9 cellular contexts compared by ENCODE assay signal in the genomic region with DNA sequence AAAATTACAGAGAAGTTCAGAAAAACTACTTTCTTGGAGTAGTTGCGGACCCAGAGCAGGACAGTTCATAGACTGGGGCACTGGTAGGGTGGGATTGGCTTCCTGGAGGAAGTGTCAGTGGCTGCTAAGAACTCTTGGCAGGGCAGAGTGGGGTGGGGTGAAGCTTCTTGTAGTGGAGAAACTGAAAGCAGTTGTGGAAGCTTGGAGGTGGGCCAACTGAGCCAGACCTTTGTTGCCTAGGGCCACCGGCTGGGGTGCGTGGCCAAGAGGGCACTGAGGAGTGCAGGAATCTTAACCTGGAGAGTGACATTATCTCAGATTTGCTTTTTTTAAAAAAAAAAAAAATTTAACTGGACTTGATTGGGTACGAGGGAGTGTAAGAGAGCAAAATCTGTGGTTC. TPM values are rescaled to one million over a fixed set of nuclear protein-coding genes. Genes with fewer than 3 reads are reported as not detected.
DNase-seq lines count a peak whose midpoint lies in the region; ATAC-seq and TF ChIP-seq lines count a peak whose summit lies in the region.
"Had no signal": no experiment of that assay in that cellular context is flagged by ENCODE, and none has a peak within 500 bp of the region (broad histone marks: within the 10 kb centered on the region; RNA-seq: fewer than 3 reads in every experiment).

No MANE protein-coding gene starts in this region.

- 84% methylated on average over 4 of the region's 4 CpGs for WGBS in SK-N-SH (ENCODE audit: low lambda C conversion rate)
- WGBS in smooth muscle cell (ENCODE audit: low lambda C conversion rate): 82% methylated on average over 4 of the region's 4 CpGs

- H3K79me2 ChIP-seq in SK-N-SH (ENCODE audit: insufficient read depth): no peaks in the 10 kb centered on the region
- no peaks in the 10 kb centered on the region for H3K79me2 ChIP-seq in smooth muscle cell (ENCODE audit: low read depth)

- H3K9ac ChIP-seq in SK-N-SH (no peak overlapping the region), smooth muscle cell (ENCODE audit: low read depth) (no peak overlapping the region)

- H4K20me1 ChIP-seq in SK-N-SH (ENCODE audit: insufficient read depth) (peaks cover 5% of the 10 kb centered on the region; the same call in 1 of the 2 replicates), smooth muscle cell (ENCODE audit: low read depth) (no peaks in the 10 kb centered on the region)

- TF ChIP-seq RAD21 in SK-N-SH (IDR thresholded peaks at IDR 0.05; ENCODE audit: low read length) (no peak), Ishikawa (IDR thresholded peaks at IDR 0.05; ENCODE audit: low read depth) (no peak)

- H3F3A ChIP-seq in SK-N-SH (replicated peaks; ENCODE audit: insufficient read depth) (peaks cover 5% of the 10 kb centered on the region), smooth muscle cell (ENCODE audit: low read depth) (peaks cover 3% of the 10 kb centered on the region)

- H3K4me2 ChIP-seq in SK-N-SH (peak overlapping the region; percentile 26; the same call in 1 of the 2 replicates), smooth muscle cell (no peak overlapping the region)

- TF ChIP-seq CTCF in SK-N-SH (IDR thresholded peaks at IDR 0.05) (no peak), smooth muscle cell (IDR thresholded peaks at IDR 0.05; ENCODE audit: borderline replicate concordance, insufficient read depth, poor library complexity, severe bottlenecking) (no peak)

- H3K9me3 ChIP-seq in SK-N-SH (no peaks in the 10 kb centered on the region), smooth muscle cell (replicated peaks; ENCODE audit: low read depth) (no peaks in the 10 kb centered on the region)

- TF ChIP-seq EP300 in SK-N-SH (IDR thresholded peaks at IDR 0.05; ENCODE audit: borderline replicate concordance in 1 of 2, low read depth in 1 of 2, low read length in 1 of 2): no peak
- no peak for TF ChIP-seq EP300 in Ishikawa (IDR thresholded peaks at IDR 0.05; ENCODE audit: borderline replicate concordance)

- H2AFZ ChIP-seq in SK-N-SH (ENCODE audit: low read depth) (no peak overlapping the region), smooth muscle cell (ENCODE audit: low read depth) (no peak overlapping the region)

- H3K36me3 ChIP-seq in SK-N-SH (replicated peaks in 1 of 2; ENCODE audit: control insufficient read depth in 1 of 2, insufficient read depth in 2 of 2, low read length in 1 of 2): no peaks in the 10 kb centered on the region
- no peaks in the 10 kb centered on the region for H3K36me3 ChIP-seq in smooth muscle cell (ENCODE audit: low read depth)

- no peaks in the 10 kb centered on the region for H3K27me3 ChIP-seq in SK-N-SH (ENCODE audit: insufficient read depth)
- H3K27me3 ChIP-seq in smooth muscle cell (ENCODE audit: low read depth): peaks cover 4% of the 10 kb centered on the region

- DNase-seq in SK-N-SH (no peak), activated T-cell treated with anti-CD3 and anti-CD28 coated beads for 1 hour (ENCODE audit: low read depth) (peak; percentile 33), fibroblast of peridontal ligament (ENCODE audit: extremely low read depth) (peak; percentile 51), pons (ENCODE audit: low spot score) (peak; percentile 83), NCI-H774 (lab: John Stamatoyannopoulos, UW) (no peak), smooth muscle cell (lab: John Stamatoyannopoulos, UW; ENCODE audit: unreplicated experiment) (no peak)

- POLR2A ChIA-PET in SK-N-SH (lab: Yijun Ruan, JAX): no interaction called here

- H3K4me1 ChIP-seq in SK-N-SH (ENCODE audit: control insufficient read depth in 1 of 2, insufficient read depth in 2 of 2, low read depth in 1 of 2, low read length in 1 of 2): peaks cover 5 to 21% of the 10 kb centered on the region in 2 experiments; a peak in 2 of 4 replicates
- H3K4me1 ChIP-seq in smooth muscle cell (ENCODE audit: low read depth): peaks cover 10% of the 10 kb centered on the region

- CTCF ChIA-PET in SK-N-SH (lab: Yijun Ruan, JAX): no interaction called here

- no peak for ATAC-seq in SK-N-SH treated with all-trans-retinoic acid at 6 μM for 48 hours

- H3K4me3 ChIP-seq in SK-N-SH (ENCODE audit: low read depth in 2 of 2, low read length in 1 of 2): no peak overlapping the region
- no peak overlapping the region for H3K4me3 ChIP-seq in smooth muscle cell

- H3K9me2 ChIP-seq in SK-N-SH: no peaks in the 10 kb centered on the region

- H3K27ac ChIP-seq in SK-N-SH (ENCODE audit: low read depth in 2 of 2, low read length in 1 of 2) (no peak overlapping the region), smooth muscle cell (ENCODE audit: low read depth) (no peak overlapping the region)
- H3K27ac ChIP-seq: C4-2B had no signal

TF ChIP-seq in SK-N-SH, 30 proteins besides CTCF, POLR2A, EP300 and RAD21:
- TF ChIP-seq RXRA (IDR thresholded peaks at IDR 0.05; ENCODE audit: borderline replicate concordance, low read depth) (no peak), JUND (IDR thresholded peaks at IDR 0.05) (no peak)

TF ChIP-seq in SK-N-SH treated with all-trans-retinoic acid at 6 μM for 48 hours, 23 proteins besides CTCF, POLR2A, EP300 and RAD21 (continues in another document):
- TF ChIP-seq RARB (CRISPR knock-in tag; IDR thresholded peaks at IDR 0.05): no peak
- TF ChIP-seq CSRNP3 (CRISPR knock-in tag; IDR thresholded peaks at IDR 0.05): no peak
- TF ChIP-seq ZFP3 (CRISPR knock-in tag; IDR thresholded peaks at IDR 0.05): no peak
- no peak for TF ChIP-seq PPARA (CRISPR knock-in tag; IDR thresholded peaks at IDR 0.05; ENCODE audit: borderline replicate concordance)
- TF ChIP-seq ZNF8 (CRISPR knock-in tag; IDR thresholded peaks at IDR 0.05): no peak
- TF ChIP-seq OSR1 (CRISPR knock-in tag; IDR thresholded peaks at IDR 0.05): no peak

TF ChIP-seq in Ishikawa, 13 proteins besides CTCF, POLR2A, EP300 and RAD21:
- TF ChIP-seq ZBTB7A (IDR thresholded peaks at IDR 0.05; ENCODE audit: low read depth) (no peak), NFIC (IDR thresholded peaks at IDR 0.05) (peak; percentile 24; the same call in 1 of the 2 replicates)

RNA-seq across cellular contexts. Expression of gene KAT2B, which starts 3.2 kb away (rescaled TPM):
- polyA plus RNA-seq in SK-N-SH (2012; rRNA removed) (2.1 and 2.8 TPM in 2 replicates), smooth muscle cell (0.14 and 1.1 TPM in 2 replicates)
- polyA plus RNA-seq in SK-N-SH (2012; cell fraction: cytosol; rRNA removed): 3.1 and 3.4 TPM in 2 replicates
- polyA plus RNA-seq in SK-N-SH (2012; cell fraction: nucleus; rRNA removed): 1.5 and 3.0 TPM in 2 replicates
- total RNA-seq in smooth muscle cell: 4.9 and 6.5 TPM in 2 replicates

RNA-seq across cellular contexts. Expression of gene PP2D1, which starts 31.3 kb away (rescaled TPM):
- not detected in 2 replicates for polyA plus RNA-seq in SK-N-SH (2012; rRNA removed)
- polyA plus RNA-seq in SK-N-SH (2012; cell fraction: cytosol; rRNA removed): not detected in 2 replicates
- not detected in 2 replicates for polyA plus RNA-seq in SK-N-SH (2012; cell fraction: nucleus; rRNA removed)
- total RNA-seq in smooth muscle cell: not detected in 2 replicates
- polyA plus RNA-seq in smooth muscle cell: 0.40 and 0.91 TPM in 2 replicates

Comparison
In these comparisons a context has a peak if more than half of its experiments do, and no peak if none do; other contexts are left out.
1. DNase-seq: peak in activated T-cell treated with anti-CD3 and anti-CD28 coated beads for 1 hour (single experiment), fibroblast of peridontal ligament (single experiment) and pons (single experiment); none in SK-N-SH (single experiment), NCI-H774 (single experiment) and smooth muscle cell (single experiment).